1 cellular context compared by ENCODE assay signal in the genomic region with DNA sequence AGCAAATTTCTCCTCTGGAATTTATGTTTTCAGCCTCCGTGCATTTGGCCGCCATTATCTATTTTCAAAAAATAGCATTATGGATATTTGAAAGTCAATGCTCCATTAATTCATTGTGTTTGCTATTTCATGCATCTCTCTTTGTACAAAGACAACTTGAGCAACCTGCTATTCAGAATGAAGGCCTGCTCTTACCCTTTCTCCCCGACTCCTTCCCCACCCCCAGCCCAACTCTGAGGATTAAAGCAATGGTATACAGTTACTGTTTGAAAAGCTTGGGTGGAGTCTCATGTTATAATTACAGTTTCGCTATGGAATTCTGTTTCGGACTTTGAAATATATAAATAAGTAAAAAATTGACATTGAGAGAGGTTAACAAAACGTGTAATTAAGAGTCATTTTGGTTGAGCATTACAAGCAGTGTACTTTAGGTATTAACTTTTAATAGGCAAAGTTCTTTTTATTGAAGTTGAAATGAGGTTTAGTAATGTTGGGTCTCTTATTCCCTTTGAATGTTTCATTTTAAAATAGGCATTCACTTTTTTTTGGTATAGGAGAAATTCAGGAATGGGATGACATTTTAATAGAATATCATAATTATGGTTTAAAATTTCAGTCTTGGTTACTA.
TF ChIP-seq lines count a peak whose summit lies in the region.

No MANE protein-coding gene starts in this region.

TF ChIP-seq in HepG2, 621 proteins besides CTCF, POLR2A, EP300 and RAD21:
- TF ChIP-seq ZNF713 (CRISPR knock-in tag; IDR thresholded peaks at IDR 0.05) = no peak
- TF ChIP-seq, protein P1, sequence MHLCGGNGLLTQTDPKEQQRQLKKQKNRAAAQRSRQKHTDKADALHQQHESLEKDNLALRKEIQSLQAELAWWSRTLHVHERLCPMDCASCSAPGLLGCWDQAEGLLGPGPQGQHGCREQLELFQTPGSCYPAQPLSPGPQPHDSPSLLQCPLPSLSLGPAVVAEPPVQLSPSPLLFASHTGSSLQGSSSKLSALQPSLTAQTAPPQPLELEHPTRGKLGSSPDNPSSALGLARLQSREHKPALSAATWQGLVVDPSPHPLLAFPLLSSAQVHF (CRISPR knock-in tag; IDR thresholded peaks at IDR 0.05) = no peak
- no peak for TF ChIP-seq ZNF839 (CRISPR knock-in tag; IDR thresholded peaks at IDR 0.05; ENCODE audit: borderline replicate concordance)
- no peak for TF ChIP-seq MZF1 (CRISPR knock-in tag; IDR thresholded peaks at IDR 0.05; ENCODE audit: borderline replicate concordance)
TF ChIP-seq in HepG2: peak in this region for 0.
